In the genomic region with DNA sequence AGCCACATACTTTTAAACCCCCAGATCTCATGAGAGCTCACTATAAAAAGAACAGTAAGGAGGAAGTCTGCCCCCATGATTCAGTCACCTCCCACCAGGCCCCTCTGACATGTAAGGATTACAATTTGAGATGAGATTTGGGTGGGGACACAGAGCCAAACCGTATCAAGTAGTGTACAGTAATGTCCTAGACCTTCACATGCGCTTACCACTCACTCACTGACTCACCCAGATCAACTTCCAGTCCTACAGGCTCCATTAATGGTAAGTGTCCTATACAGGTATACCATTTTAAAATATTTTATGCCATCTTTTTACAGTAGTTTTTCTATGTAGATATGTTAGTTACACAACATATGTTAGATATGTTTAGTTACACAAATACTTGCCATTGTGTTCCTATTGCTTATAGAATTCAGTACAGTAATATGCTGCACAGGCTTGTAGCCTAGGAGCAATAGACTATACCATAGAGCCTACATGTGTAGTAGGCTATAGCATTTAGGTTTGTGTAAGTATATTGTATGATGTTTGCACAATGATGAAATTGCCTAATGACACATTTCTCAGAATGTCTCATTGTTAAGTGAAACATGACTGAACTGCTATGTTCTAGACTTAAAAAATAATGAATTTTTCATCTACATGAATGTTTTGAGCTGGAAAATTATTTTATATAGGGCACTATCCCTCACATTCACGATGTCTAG, we compare ENCODE assay signal across 9 cellular contexts. TPM values are rescaled to one million over a fixed set of nuclear protein-coding genes. Genes with fewer than 3 reads are reported as not detected.
DNase-seq lines count a peak whose midpoint lies in the region; ATAC-seq, FAIRE-seq and TF ChIP-seq lines count a peak whose summit lies in the region.
"Had no signal": no experiment of that assay in that cellular context is flagged by ENCODE, and none has a peak within 500 bp of the region (broad histone marks: within the 10 kb centered on the region; RNA-seq: fewer than 3 reads in every experiment).

No MANE protein-coding gene starts in this region.

- no peak overlapping the region for H4K8ac ChIP-seq in neuronal stem cell (ENCODE audit: low read depth, low read length)

- peak overlapping the region; percentile 4 for H3K27ac Mint-ChIP-seq in endothelial cell (ENCODE audit: unreplicated experiment)

- H2AK5ac ChIP-seq in neuronal stem cell (ENCODE audit: low read depth, low read length), result no peak overlapping the region

- no peak overlapping the region for H2BK15ac ChIP-seq in neuronal stem cell (ENCODE audit: low read length)

- ATAC-seq in GM21390 (IDR thresholded peaks at IDR 0.05; ENCODE audit: unreplicated experiment) (peak; percentile 8), HG03565 (IDR thresholded peaks at IDR 0.05; ENCODE audit: unreplicated experiment) (peak; percentile 4), lower lobe of right lung (no peak)

- H3K4me3 ChIP-seq in dorsolateral prefrontal cortex (peak overlapping the region in 1 of 59 donors; percentile 16), neuronal stem cell (ENCODE audit: low read length in 2 of 2) (no peak overlapping the region), lower lobe of right lung (no peak overlapping the region)

- peak; percentile 18 for FAIRE-seq in GM18507 (lab: Jason Lieb, UNC)

- no peak overlapping the region for H3K18ac ChIP-seq in neuronal stem cell (ENCODE audit: low read length)

- H3K4me2 ChIP-seq in neuronal stem cell (ENCODE audit: insufficient read depth, low read length, poor library complexity, severe bottlenecking), result no peak overlapping the region

- H3K4ac ChIP-seq in neuronal stem cell (ENCODE audit: low read length), result no peak overlapping the region

- TF ChIP-seq CTCF in endothelial cell (IDR thresholded peaks at IDR 0.05; ENCODE audit: unreplicated experiment), result no peak
- no peak for TF ChIP-seq CTCF in dorsolateral prefrontal cortex (IDR thresholded peaks at IDR 0.05 in 54 of 56, conservative IDR thresholded peaks at IDR 0.05 in 2 of 56; ENCODE audit: low read depth in 1 of 56, partially characterized antibody in 56 of 56)
- TF ChIP-seq CTCF in lower lobe of right lung (IDR thresholded peaks at IDR 0.05), result no peak

- H3K36me3 ChIP-seq in neuronal stem cell (replicated peaks in 1 of 2; ENCODE audit: control insufficient read depth in 2 of 2, insufficient read depth in 2 of 2, low read length in 2 of 2) (peaks cover 0 to 6% of the 10 kb centered on the region in 2 donors), lower lobe of right lung (peaks cover 17% of the 10 kb centered on the region)

- intact Hi-C loops in dorsolateral prefrontal cortex (cut with DNase I), result loop anchor here in 1 of 2 donors (5.0 kb wide), 1 partner anchor 51 kb away; no protein-coding TSS in a partner anchor
- intact Hi-C loops in lower lobe of right lung (cut with DNase I), result no loop called here

- H3K4me1 Mint-ChIP-seq in endothelial cell (ENCODE audit: unreplicated experiment), result no peaks in the 10 kb centered on the region

- H3K79me1 ChIP-seq in neuronal stem cell (ENCODE audit: low read depth, low read length), result no peaks in the 10 kb centered on the region

- no peak overlapping the region for H3K9ac ChIP-seq in neuronal stem cell (ENCODE audit: low read depth, low read length, poor library complexity)

- H2AFZ ChIP-seq in neuronal stem cell (ENCODE audit: low read length), result no peak overlapping the region

- H2BK5ac ChIP-seq in neuronal stem cell (ENCODE audit: low read length), result no peak overlapping the region

- H2BK120ac ChIP-seq in neuronal stem cell (ENCODE audit: low read depth, low read length), result no peak overlapping the region

- peaks cover 17% of the 10 kb centered on the region for H3K36me3 Mint-ChIP-seq in endothelial cell (ENCODE audit: low read depth, unreplicated experiment)

- H2BK12ac ChIP-seq in neuronal stem cell (ENCODE audit: low read length), result no peak overlapping the region

- H3K9me3 ChIP-seq in neuronal stem cell (replicated peaks in 1 of 2; ENCODE audit: control insufficient read depth in 2 of 2, insufficient read depth in 1 of 2, low read depth in 1 of 2, low read length in 2 of 2), result no peaks in the 10 kb centered on the region
- no peaks in the 10 kb centered on the region for H3K9me3 ChIP-seq in lower lobe of right lung

- no peak overlapping the region for H3K4me3 Mint-ChIP-seq in endothelial cell (ENCODE audit: unreplicated experiment)

- H3K27me3 Mint-ChIP-seq in endothelial cell (ENCODE audit: unreplicated experiment), result no peaks in the 10 kb centered on the region

- no CpG with 5 or more reads among the region's 3 CpGs for WGBS in neuronal stem cell (ENCODE audit: extremely low coverage in 2 of 2, insufficient read length in 2 of 2, insufficient replicate concordance in 1 of 2), 2 donors

- H3K4me1 ChIP-seq in neuronal stem cell (ENCODE audit: control insufficient read depth in 2 of 2, insufficient read depth in 1 of 2, low read depth in 1 of 2, low read length in 2 of 2) (peaks cover 0 to 3% of the 10 kb centered on the region in 2 donors), lower lobe of right lung (peaks cover 9% of the 10 kb centered on the region)

- no peaks in the 10 kb centered on the region for H3K27me3 ChIP-seq in dorsolateral prefrontal cortex
- H3K27me3 ChIP-seq in neuronal stem cell (ENCODE audit: control insufficient read depth in 3 of 3, insufficient read depth in 3 of 3, low read depth in 1 of 3, low read length in 3 of 3), result no peaks in the 10 kb centered on the region
- H3K27me3 ChIP-seq in lower lobe of right lung (ENCODE audit: low read depth), result no peaks in the 10 kb centered on the region

- no peak overlapping the region for H4K91ac ChIP-seq in neuronal stem cell (ENCODE audit: low read depth, low read length, poor library complexity)

- H3K9me3 Mint-ChIP-seq in endothelial cell (ENCODE audit: unreplicated experiment), result no peaks in the 10 kb centered on the region

- H3K27ac ChIP-seq in dorsolateral prefrontal cortex (no peak overlapping the region), neuronal stem cell (replicated peaks; ENCODE audit: low read length) (no peak overlapping the region), lower lobe of right lung (no peak overlapping the region)

- no peak for DNase-seq in GM18507 (ENCODE audit: extremely low spot score, insufficient read length, low read depth)
- DNase-seq in endothelial cell (ENCODE audit: low spot score), result no peak
- no peak for DNase-seq in dorsolateral prefrontal cortex
- DNase-seq in neuronal stem cell (ENCODE audit: low spot score), result no peak
- no peak for DNase-seq in DMS 273 treated with DMSO at 0.1 percent for 48 hours (lab: John Stamatoyannopoulos, UW)
- no peak for DNase-seq in lower lobe of right lung
- DNase-seq: activated CD4-positive, alpha-beta T cell treated with anti-CD3 and anti-CD28 coated beads, Interleukin-2, amount 50 U/mL, for 48 hours had no signal

- H3K14ac ChIP-seq in neuronal stem cell (ENCODE audit: low read length), result no peak overlapping the region

- no peak overlapping the region for H3K23ac ChIP-seq in neuronal stem cell (ENCODE audit: low read depth, low read length, poor library complexity)

RNA-seq across cellular contexts. Expression of a gene that starts 11.7 kb away (rescaled TPM):
- 76.4 TPM for total RNA-seq in endothelial cell (ENCODE audit: unreplicated experiment)
- 100 to 1,000 TPM; 121 to 538 (median 358) TPM for total RNA-seq in dorsolateral prefrontal cortex
- 47.6 TPM for polyA plus RNA-seq in neuronal stem cell (2013, experiment 1 of 2)
- polyA plus RNA-seq in neuronal stem cell (2013, experiment 2 of 2), result 48.1 TPM
- 72.7 TPM for total RNA-seq in lower lobe of right lung

RNA-seq across cellular contexts. Expression of a gene that starts 14.2 kb away (rescaled TPM):
- total RNA-seq in endothelial cell (ENCODE audit: unreplicated experiment) (21.1 TPM), dorsolateral prefrontal cortex (100 to 1,000 TPM in 113 of 120 experiments, 10 to 100 TPM in 7; 69.8 to 228 (median 162) TPM), lower lobe of right lung (12.8 TPM)
- 37.9 TPM for polyA plus RNA-seq in neuronal stem cell (2013, experiment 1 of 2)
- polyA plus RNA-seq in neuronal stem cell (2013, experiment 2 of 2), result 37.1 TPM

Comparison
In these comparisons a context has a peak if more than half of its experiments do, and no peak if none do; other contexts are left out.
1. ATAC-seq: peak in GM21390 (single experiment) and HG03565 (single experiment); none in lower lobe of right lung (0 of 2).